ENCODE assay signal across 3 cellular contexts in the genomic region with DNA sequence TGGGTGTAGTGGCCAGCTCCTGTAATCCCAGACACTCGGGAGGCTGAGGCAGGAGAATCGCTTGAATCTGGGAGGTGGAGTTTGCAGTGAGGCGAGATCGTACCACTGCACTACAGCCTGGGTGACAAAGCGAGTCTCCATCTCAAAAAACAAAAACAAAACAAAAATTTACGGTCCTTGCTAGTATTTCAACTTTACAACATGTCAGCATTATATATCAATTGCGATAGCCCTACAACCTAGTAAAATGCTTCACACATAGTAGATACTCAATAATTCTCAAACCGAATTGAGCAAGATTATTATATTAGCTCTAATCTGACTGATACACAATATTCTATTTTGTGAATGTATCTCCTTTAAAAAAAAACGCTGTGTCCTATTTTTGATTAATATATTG.
TF ChIP-seq lines count a peak whose summit lies in the region.

No MANE protein-coding gene starts in this region.

TF ChIP-seq in A549, 52 proteins besides CTCF, POLR2A, EP300 and RAD21:
- TF ChIP-seq HDAC2 (IDR thresholded peaks at IDR 0.05) = no peak
- TF ChIP-seq BHLHE40 (IDR thresholded peaks at IDR 0.05; ENCODE audit: low read depth, low read length) = no peak
- no peak for TF ChIP-seq ZC3H11A (IDR thresholded peaks at IDR 0.05)
- peak; percentile 54 for TF ChIP-seq MAFK (IDR thresholded peaks at IDR 0.05; ENCODE audit: partially characterized antibody)

TF ChIP-seq in IMR-90, 13 proteins besides CTCF, POLR2A, EP300 and RAD21:
- no peak for TF ChIP-seq RCOR1 (IDR thresholded peaks at IDR 0.05; ENCODE audit: insufficient replicate concordance, low read length)
- TF ChIP-seq MXI1 (IDR thresholded peaks at IDR 0.05; ENCODE audit: borderline replicate concordance, low read depth, low read length) = no peak
- TF ChIP-seq RFX5 (IDR thresholded peaks at IDR 0.05; ENCODE audit: low read depth, low read length) = no peak
- TF ChIP-seq MAFK (IDR thresholded peaks at IDR 0.05; ENCODE audit: low read depth, low read length) = peak; percentile 48

TF ChIP-seq in H1, 55 proteins besides CTCF, POLR2A, EP300 and RAD21:
- TF ChIP-seq CEBPB (IDR thresholded peaks at IDR 0.05; ENCODE audit: low read depth, low read length) (no peak), MAFK (IDR thresholded peaks at IDR 0.05; ENCODE audit: low read depth, low read length) (peak; percentile 8; the same call in 1 of the 2 replicates)
